1 cellular context compared by ENCODE assay signal in the genomic region with DNA sequence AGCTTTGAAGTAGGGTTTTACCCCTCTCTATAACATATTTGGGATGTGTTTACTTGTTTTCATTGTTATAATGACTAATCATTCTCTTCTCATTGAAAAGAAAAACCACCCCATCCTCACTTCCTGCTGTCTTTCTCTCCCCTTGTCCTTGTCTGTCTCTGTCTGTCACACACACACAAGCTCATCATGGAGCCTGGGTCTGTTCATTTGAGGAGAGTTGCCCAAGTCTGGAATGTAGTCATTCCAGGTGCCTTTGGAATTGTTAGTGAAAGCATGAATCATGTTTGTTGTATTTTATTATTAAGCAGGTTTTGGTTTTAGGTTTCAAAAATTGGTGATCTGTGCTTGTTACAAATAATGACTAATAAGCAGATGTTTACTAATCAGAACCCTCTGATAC.
TF ChIP-seq lines count a peak whose summit lies in the region.

No MANE protein-coding gene starts in this region.

TF ChIP-seq in SK-N-SH, 30 proteins besides CTCF, POLR2A, EP300 and RAD21 (continued from another document):
- TF ChIP-seq, protein P1, sequence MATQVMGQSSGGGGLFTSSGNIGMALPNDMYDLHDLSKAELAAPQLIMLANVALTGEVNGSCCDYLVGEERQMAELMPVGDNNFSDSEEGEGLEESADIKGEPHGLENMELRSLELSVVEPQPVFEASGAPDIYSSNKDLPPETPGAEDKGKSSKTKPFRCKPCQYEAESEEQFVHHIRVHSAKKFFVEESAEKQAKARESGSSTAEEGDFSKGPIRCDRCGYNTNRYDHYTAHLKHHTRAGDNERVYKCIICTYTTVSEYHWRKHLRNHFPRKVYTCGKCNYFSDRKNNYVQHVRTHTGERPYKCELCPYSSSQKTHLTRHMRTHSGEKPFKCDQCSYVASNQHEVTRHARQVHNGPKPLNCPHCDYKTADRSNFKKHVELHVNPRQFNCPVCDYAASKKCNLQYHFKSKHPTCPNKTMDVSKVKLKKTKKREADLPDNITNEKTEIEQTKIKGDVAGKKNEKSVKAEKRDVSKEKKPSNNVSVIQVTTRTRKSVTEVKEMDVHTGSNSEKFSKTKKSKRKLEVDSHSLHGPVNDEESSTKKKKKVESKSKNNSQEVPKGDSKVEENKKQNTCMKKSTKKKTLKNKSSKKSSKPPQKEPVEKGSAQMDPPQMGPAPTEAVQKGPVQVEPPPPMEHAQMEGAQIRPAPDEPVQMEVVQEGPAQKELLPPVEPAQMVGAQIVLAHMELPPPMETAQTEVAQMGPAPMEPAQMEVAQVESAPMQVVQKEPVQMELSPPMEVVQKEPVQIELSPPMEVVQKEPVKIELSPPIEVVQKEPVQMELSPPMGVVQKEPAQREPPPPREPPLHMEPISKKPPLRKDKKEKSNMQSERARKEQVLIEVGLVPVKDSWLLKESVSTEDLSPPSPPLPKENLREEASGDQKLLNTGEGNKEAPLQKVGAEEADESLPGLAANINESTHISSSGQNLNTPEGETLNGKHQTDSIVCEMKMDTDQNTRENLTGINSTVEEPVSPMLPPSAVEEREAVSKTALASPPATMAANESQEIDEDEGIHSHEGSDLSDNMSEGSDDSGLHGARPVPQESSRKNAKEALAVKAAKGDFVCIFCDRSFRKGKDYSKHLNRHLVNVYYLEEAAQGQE (IDR thresholded peaks at IDR 0.05; ENCODE audit: low read depth, low read length): no peak
- TF ChIP-seq RFX5 (IDR thresholded peaks at IDR 0.05; ENCODE audit: low read length) (no peak), EZH2phosphoT487 (IDR thresholded peaks at IDR 0.05; ENCODE audit: borderline replicate concordance, low read depth) (no peak)
- TF ChIP-seq, protein P2, sequence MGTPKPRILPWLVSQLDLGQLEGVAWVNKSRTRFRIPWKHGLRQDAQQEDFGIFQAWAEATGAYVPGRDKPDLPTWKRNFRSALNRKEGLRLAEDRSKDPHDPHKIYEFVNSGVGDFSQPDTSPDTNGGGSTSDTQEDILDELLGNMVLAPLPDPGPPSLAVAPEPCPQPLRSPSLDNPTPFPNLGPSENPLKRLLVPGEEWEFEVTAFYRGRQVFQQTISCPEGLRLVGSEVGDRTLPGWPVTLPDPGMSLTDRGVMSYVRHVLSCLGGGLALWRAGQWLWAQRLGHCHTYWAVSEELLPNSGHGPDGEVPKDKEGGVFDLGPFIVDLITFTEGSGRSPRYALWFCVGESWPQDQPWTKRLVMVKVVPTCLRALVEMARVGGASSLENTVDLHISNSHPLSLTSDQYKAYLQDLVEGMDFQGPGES (IDR thresholded peaks at IDR 0.05; ENCODE audit: low read depth, low read length): no peak
